15 cellular contexts compared by ENCODE assay signal in the genomic region with DNA sequence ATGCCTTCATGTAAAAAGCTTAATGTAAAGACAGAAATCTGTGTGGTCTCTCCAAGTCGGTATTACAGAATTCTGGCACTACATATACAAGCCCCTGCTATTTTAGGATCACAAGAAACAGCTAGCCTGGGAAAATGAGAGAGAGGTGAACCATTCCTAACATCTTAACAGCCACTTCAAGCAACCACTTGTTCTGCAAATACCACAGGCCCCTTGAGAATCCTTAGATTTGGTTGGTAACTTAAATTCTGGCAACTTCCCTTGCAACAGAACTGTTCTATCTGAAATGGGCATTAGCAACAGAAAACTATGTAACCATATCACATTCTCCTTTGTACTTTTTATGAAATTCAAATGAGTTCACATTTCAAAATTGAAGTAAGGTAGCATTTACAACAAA.
DNase-seq lines count a peak whose midpoint lies in the region; ATAC-seq and TF ChIP-seq lines count a peak whose summit lies in the region.
"Had no signal": no experiment of that assay in that cellular context is flagged by ENCODE, and none has a peak within 500 bp of the region (broad histone marks: within the 10 kb centered on the region; RNA-seq: fewer than 3 reads in every experiment).

No MANE protein-coding gene starts in this region.

- no peak for TF ChIP-seq POLR2A in testis (IDR thresholded peaks at IDR 0.05)

- no peak for TF ChIP-seq CTCF in thoracic aorta (IDR thresholded peaks at IDR 0.05)
- TF ChIP-seq CTCF in testis (IDR thresholded peaks at IDR 0.05), result no peak

- ATAC-seq in T-helper 17 cell (no peak), thoracic aorta (ENCODE audit: insufficient number of reproducible peaks, low FRiP score, low read depth) (no peak), GM19452 (IDR thresholded peaks at IDR 0.05; ENCODE audit: unreplicated experiment) (no peak)
- ATAC-seq: A549, HepG2 had no signal

- intact Hi-C loops in activated CD4-positive, alpha-beta T cell treated with anti-CD3 and anti-CD28 coated beads, Interleukin-2, amount 10 ng/mL, durations not matched to agents 24 days and 14 days (cut with micrococcal nuclease), result loop anchor here (2.0 kb wide), 1 partner anchor 15 kb away; no protein-coding TSS in a partner anchor
- intact Hi-C loops in testis (cut with DNase I; ENCODE audit: low total_unique reads), result no loop called here

- H3K4me3 Mint-ChIP-seq in activated CD4-positive, alpha-beta T cell treated with anti-CD3 and anti-CD28 coated beads, Interleukin-2, amount 10 ng/mL, durations not matched to agents 24 days and 14 days, result peak overlapping the region; percentile 22
- H3K4me3 Mint-ChIP-seq in T-helper 17 cell (peak overlapping the region; percentile 56), immature natural killer cell (no peak overlapping the region)

- peak overlapping the region; percentile 22 to 35 for H3K27ac ChIP-seq in thoracic aorta
- H3K27ac ChIP-seq in testis, result no peak overlapping the region
- H3K27ac ChIP-seq: A549 had no signal

- peaks cover 41% of the 10 kb centered on the region for H3K4me1 Mint-ChIP-seq in activated CD4-positive, alpha-beta T cell treated with anti-CD3 and anti-CD28 coated beads, Interleukin-2, amount 10 ng/mL, durations not matched to agents 24 days and 14 days
- peaks cover 56% of the 10 kb centered on the region for H3K4me1 Mint-ChIP-seq in T-helper 17 cell
- H3K4me1 Mint-ChIP-seq in immature natural killer cell, result peaks cover 53 to 71% of the 10 kb centered on the region in 2 donors

- H3K27me3 ChIP-seq in thoracic aorta (replicated peaks; ENCODE audit: insufficient read depth), result no peaks in the 10 kb centered on the region
- no peaks in the 10 kb centered on the region for H3K27me3 ChIP-seq in testis

- H3K9me3 ChIP-seq in T-helper 17 cell (ENCODE audit: control insufficient read depth, low read length, poor library complexity, severe bottlenecking), result no peaks in the 10 kb centered on the region
- H3K9me3 ChIP-seq in thoracic aorta, result no peaks in the 10 kb centered on the region
- H3K9me3 ChIP-seq in testis, result no peaks in the 10 kb centered on the region
- H3K9me3 ChIP-seq: A549 had no signal

- no peaks in the 10 kb centered on the region for H3K27me3 Mint-ChIP-seq in activated CD4-positive, alpha-beta T cell treated with anti-CD3 and anti-CD28 coated beads, Interleukin-2, amount 10 ng/mL, durations not matched to agents 24 days and 14 days
- H3K27me3 Mint-ChIP-seq in T-helper 17 cell (no peaks in the 10 kb centered on the region), immature natural killer cell (ENCODE audit: low read depth in 3 of 3) (no peaks in the 10 kb centered on the region)

- 43 to 60% methylated on average over 1 of the region's 1 CpG for WGBS in testis, 2 donors

- no peaks in the 10 kb centered on the region for H3K9me3 Mint-ChIP-seq in activated CD4-positive, alpha-beta T cell treated with anti-CD3 and anti-CD28 coated beads, Interleukin-2, amount 10 ng/mL, durations not matched to agents 24 days and 14 days
- H3K9me3 Mint-ChIP-seq in immature natural killer cell, result no peaks in the 10 kb centered on the region

- H3K4me3 ChIP-seq in thoracic aorta (peak overlapping the region; percentile 16), testis (no peak overlapping the region)
- H3K4me3 ChIP-seq: A549 had no signal

- H3K4me1 ChIP-seq in thoracic aorta (ENCODE audit: control insufficient read depth in 1 of 2, low read depth in 2 of 2), result peaks cover 29 to 58% of the 10 kb centered on the region in 2 donors
- H3K4me1 ChIP-seq in testis, result peaks cover 34% of the 10 kb centered on the region

- peak; percentile 48 for DNase-seq in activated CD4-positive, alpha-beta T cell treated with anti-CD3 and anti-CD28 coated beads, Interleukin-2, amount 10 ng/mL, durations not matched to agents 24 days and 14 days
- no peak for DNase-seq in activated CD4-positive, alpha-beta T cell treated with anti-CD3 and anti-CD28 coated beads for 1 hour
- DNase-seq in T-helper 17 cell (no peak), immature natural killer cell (no peak), thoracic aorta (ENCODE audit: low spot score) (no peak), testis (no peak), iPS-NIHi11 (ENCODE audit: low spot score) (no peak)
- DNase-seq: aorta; erythroblast; NCI-H446; SIG-M5; stimulated activated CD4-positive, alpha-beta T cell treated with anti-CD3 and anti-CD28 coated beads, Interleukin-4, amount 100 ng/mL, for 1 hour had no signal

- no peak overlapping the region for H3K27ac Mint-ChIP-seq in activated CD4-positive, alpha-beta T cell treated with anti-CD3 and anti-CD28 coated beads, Interleukin-2, amount 10 ng/mL, durations not matched to agents 24 days and 14 days
- H3K27ac Mint-ChIP-seq in T-helper 17 cell (peak overlapping the region; percentile 88), immature natural killer cell (peak overlapping the region in 4 of 6 donors; percentile 9 to 29 (median 22))

- no peaks in the 10 kb centered on the region for H3K36me3 ChIP-seq in thoracic aorta
- H3K36me3 ChIP-seq in testis (ENCODE audit: low read depth, missing control alignments), result no peaks in the 10 kb centered on the region

- peaks cover 4% of the 10 kb centered on the region for H3K36me3 Mint-ChIP-seq in activated CD4-positive, alpha-beta T cell treated with anti-CD3 and anti-CD28 coated beads, Interleukin-2, amount 10 ng/mL, durations not matched to agents 24 days and 14 days (ENCODE audit: low read depth)
- H3K36me3 Mint-ChIP-seq in T-helper 17 cell (ENCODE audit: low read depth) (peaks cover 5% of the 10 kb centered on the region), immature natural killer cell (no peaks in the 10 kb centered on the region)

Comparison
In these comparisons a context has a peak if more than half of its experiments do, and no peak if none do; other contexts are left out.
1. H3K4me3 Mint-ChIP-seq: peak in activated CD4-positive, alpha-beta T cell treated with anti-CD3 and anti-CD28 coated beads, Interleukin-2, amount 10 ng/mL, durations not matched to agents 24 days and 14 days (single experiment) and T-helper 17 cell (single experiment); none in immature natural killer cell (0 of 5).
2. H3K27ac ChIP-seq: peak in thoracic aorta (2 of 2); none in testis (0 of 2).